Comparison of ENCODE assay signal across 27 cellular contexts in genomic region chr17:76927577-76927976, GRCh38. TPM values are rescaled to one million over a fixed set of nuclear protein-coding genes. Genes with fewer than 3 reads are reported as not detected.
"Had no signal": no experiment of that assay in that cellular context is flagged by ENCODE, and none has a peak within 500 bp of the region (broad histone marks: within the 10 kb centered on the region; RNA-seq: fewer than 3 reads in every experiment).

No MANE protein-coding gene starts in this region.

- H3K27ac ChIP-seq: brain microvascular endothelial cell, coronary artery, heart left ventricle had no signal

- H3K9me3 ChIP-seq: heart left ventricle had no signal

- H3K4me3 ChIP-seq: coronary artery, dorsolateral prefrontal cortex, heart left ventricle had no signal

- DNase-seq: activated CD4-positive, alpha-beta memory T cell treated with anti-CD3 and anti-CD28 coated beads, Interleukin-2, amount 10 ng/mL, durations not matched to agents 7 days and 5 days; activated CD4-positive, alpha-beta T cell treated with anti-CD3 and anti-CD28 coated beads for 1 hour; activated CD4-positive, alpha-beta T cell treated with anti-CD3 and anti-CD28 coated beads for 4 hours; activated CD4-positive, alpha-beta T cell treated with anti-CD3 and anti-CD28 coated beads, Interleukin-2, amount 10 ng/mL, durations not matched to agents 7 days and 5 days; activated CD4-positive, alpha-beta T cell treated with anti-CD3 and anti-CD28 coated beads, Interleukin-2, amount 50 U/mL, for 4 hours; activated CD8-positive, alpha-beta memory T cell treated with anti-CD3 and anti-CD28 coated beads, Interleukin-2, amount 50 U/mL, for 48 hours; activated gamma-delta T cell; activated naive CD4-positive, alpha-beta T cell; activated naive CD4-positive, alpha-beta T cell treated with anti-CD3 and anti-CD28 coated beads, Interleukin-2, amount 10 ng/mL, durations not matched to agents 7 days and 5 days; activated naive CD8-positive, alpha-beta T cell treated with anti-CD3 and anti-CD28 coated beads, Interleukin-2, amount 10 ng/mL, durations not matched to agents 7 days and 5 days; activated T-cell treated with anti-CD3 and anti-CD28 coated beads for 4 hours; activated T-cell treated with anti-CD3 and anti-CD28 coated beads, Interleukin-2, amount 50 U/mL, for 24 hours; activated T-cell treated with anti-CD3 and anti-CD28 coated beads, Interleukin-2, amount 50 U/mL, for 72 hours; anterior cingulate cortex; brain microvascular endothelial cell; dorsolateral prefrontal cortex; effector memory CD4-positive, alpha-beta T cell; endodermal cell; foreskin fibroblast; heart left ventricle; T-helper 2 cell had no signal

- H3K36me3 ChIP-seq: brain microvascular endothelial cell, heart left ventricle had no signal

- ATAC-seq: activated naive CD4-positive, alpha-beta T cell treated with anti-CD3 and anti-CD28 coated beads, Interleukin-2, amount 50 U/mL, for 72 hours; activated T-cell treated with anti-CD3 and anti-CD28 coated beads, Interleukin-2, amount 50 U/mL, for 72 hours; esophagus mucosa; heart left ventricle had no signal

- FAIRE-seq: astrocyte, bronchial epithelial cell, frontal cortex had no signal

- H3K27me3 ChIP-seq: brain microvascular endothelial cell, dorsolateral prefrontal cortex had no signal

RNA-seq across cellular contexts. Expression of gene MGAT5B, which starts 59.4 kb away (rescaled TPM):
- total RNA-seq: bronchial epithelial cell had no signal
